1 cellular context compared by ENCODE assay signal in genomic region chr18:3012306-3012919, GRCh38.
TF ChIP-seq lines count a peak whose summit lies in the region.

No MANE protein-coding gene starts in this region.

TF ChIP-seq in endothelial cell of umbilical vein, 7 proteins besides CTCF, POLR2A, EP300 and RAD21:
- TF ChIP-seq MYC (IDR thresholded peaks at IDR 0.05; ENCODE audit: low read depth, low read length) (no peak), JUN (IDR thresholded peaks at IDR 0.05; ENCODE audit: borderline replicate concordance, insufficient read depth, insufficient read length, low read depth) (no peak), FOS (IDR thresholded peaks at IDR 0.05; ENCODE audit: borderline replicate concordance, insufficient read depth, low read length) (no peak), POLR2AphosphoS5 (IDR thresholded peaks at IDR 0.05; ENCODE audit: insufficient read depth, low read depth, low read length) (no peak)
